Comparison of ENCODE assay signal across 13 cellular contexts in the genomic region with DNA sequence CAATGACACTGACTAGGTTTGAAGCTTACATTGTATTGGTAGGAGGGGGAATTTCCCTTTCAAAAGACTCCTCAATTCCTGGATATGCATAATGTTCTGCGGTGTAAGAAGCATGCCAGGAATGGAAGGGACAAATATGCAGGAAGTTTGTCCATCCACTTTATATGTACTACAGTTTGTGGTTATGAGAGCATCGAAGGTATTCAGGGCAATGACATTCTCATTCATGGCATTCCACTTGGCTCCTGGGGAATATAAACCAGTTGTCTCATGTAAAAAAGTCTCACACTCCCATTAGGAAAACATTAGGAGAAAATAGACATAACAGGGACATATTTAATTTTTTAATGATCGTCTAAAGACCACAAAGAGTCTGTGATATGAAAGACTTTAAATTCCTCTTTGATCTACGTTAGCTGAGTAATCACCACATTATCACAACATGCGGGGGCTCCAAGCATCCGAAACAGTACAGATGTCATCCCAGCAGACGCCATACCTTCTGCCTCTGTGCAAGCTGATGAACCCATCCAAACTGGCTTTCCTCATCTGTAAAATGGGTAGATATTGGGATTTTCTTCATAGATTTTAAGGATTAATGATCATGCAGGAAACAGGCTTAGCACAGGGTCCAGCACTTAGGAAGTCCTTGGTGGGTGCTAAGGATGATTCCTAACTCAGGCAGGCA.
DNase-seq lines count a peak whose midpoint lies in the region; ATAC-seq and TF ChIP-seq lines count a peak whose summit lies in the region.
"Had no signal": no experiment of that assay in that cellular context is flagged by ENCODE, and none has a peak within 500 bp of the region (broad histone marks: within the 10 kb centered on the region; RNA-seq: fewer than 3 reads in every experiment).

No MANE protein-coding gene starts in this region.

- H3K9me3 ChIP-seq in adipocyte (ENCODE audit: control insufficient read depth, low read length) = no peaks in the 10 kb centered on the region

- no peak overlapping the region for H3K9ac ChIP-seq in adipocyte (ENCODE audit: low read length)
- H3K9ac ChIP-seq: KMS-11 had no signal

- peak overlapping the region; percentile 92 for H3K27ac ChIP-seq in foreskin keratinocyte
- H3K27ac ChIP-seq: 22Rv1, KMS-11 had no signal

- ATAC-seq in foreskin keratinocyte = peak; percentile 6
- no peak for ATAC-seq in stimulated activated effector memory CD8-positive, alpha-beta T cell treated with anti-CD3 and anti-CD28 coated beads, Interleukin-12 subunit alpha, Interleukin-12 subunit beta, amount 100 ng/mL, for 72 hours
- ATAC-seq in GM21526 (IDR thresholded peaks at IDR 0.05; ENCODE audit: low FRiP score, unreplicated experiment) = no peak
- no peak for ATAC-seq in HG02885 (IDR thresholded peaks at IDR 0.05; ENCODE audit: poor library complexity, unreplicated experiment)

- H3K9me3 Mint-ChIP-seq in stimulated activated effector memory CD8-positive, alpha-beta T cell treated with anti-CD3 and anti-CD28 coated beads, Interleukin-12 subunit alpha, Interleukin-12 subunit beta, amount 100 ng/mL, for 72 hours = peaks cover 9% of the 10 kb centered on the region

- TF ChIP-seq CTCF in foreskin keratinocyte (conservative IDR thresholded peaks at IDR 0.05) = no peak

- no peak overlapping the region for H3K4me3 ChIP-seq in adipocyte (ENCODE audit: low read length)

- H3K27ac Mint-ChIP-seq in stimulated activated effector memory CD8-positive, alpha-beta T cell treated with anti-CD3 and anti-CD28 coated beads, Interleukin-12 subunit alpha, Interleukin-12 subunit beta, amount 100 ng/mL, for 72 hours = no peak overlapping the region
- H3K27ac Mint-ChIP-seq: activated naive CD8-positive, alpha-beta T cell treated with anti-CD3 and anti-CD28 coated beads for 36 hours had no signal

- H3K4me1 ChIP-seq in adipocyte (ENCODE audit: control insufficient read depth, insufficient read depth, low read length) (no peaks in the 10 kb centered on the region), foreskin keratinocyte (peaks cover 36% of the 10 kb centered on the region)

- no peak overlapping the region for H3K4me3 Mint-ChIP-seq in stimulated activated effector memory CD8-positive, alpha-beta T cell treated with anti-CD3 and anti-CD28 coated beads, Interleukin-12 subunit alpha, Interleukin-12 subunit beta, amount 100 ng/mL, for 72 hours
- H3K4me3 Mint-ChIP-seq: activated naive CD8-positive, alpha-beta T cell treated with anti-CD3 and anti-CD28 coated beads for 36 hours had no signal

- H3K4me1 Mint-ChIP-seq in stimulated activated effector memory CD8-positive, alpha-beta T cell treated with anti-CD3 and anti-CD28 coated beads, Interleukin-12 subunit alpha, Interleukin-12 subunit beta, amount 100 ng/mL, for 72 hours = no peaks in the 10 kb centered on the region
- H3K4me1 Mint-ChIP-seq: activated naive CD8-positive, alpha-beta T cell treated with anti-CD3 and anti-CD28 coated beads for 36 hours had no signal

- H3K36me3 Mint-ChIP-seq in stimulated activated effector memory CD8-positive, alpha-beta T cell treated with anti-CD3 and anti-CD28 coated beads, Interleukin-12 subunit alpha, Interleukin-12 subunit beta, amount 100 ng/mL, for 72 hours = no peaks in the 10 kb centered on the region
- H3K36me3 Mint-ChIP-seq: activated naive CD8-positive, alpha-beta T cell treated with anti-CD3 and anti-CD28 coated beads for 36 hours had no signal

- no peaks in the 10 kb centered on the region for H3K36me3 ChIP-seq in adipocyte (ENCODE audit: control insufficient read depth, insufficient read depth, low read length, severe bottlenecking)

- DNase-seq in DMS53 (lab: John Stamatoyannopoulos, UW) (peak; percentile 30), DMS53 treated with DMSO at 0.1 percent for 48 hours (lab: John Stamatoyannopoulos, UW; ENCODE audit: unreplicated experiment) (no peak), adipocyte (ENCODE audit: low read depth) (peak; percentile 84), foreskin keratinocyte (peak; percentile 95 to 97), SIG-M5 treated with dmso at 0.1 percent for 504 hours (lab: John Stamatoyannopoulos, UW; ENCODE audit: unreplicated experiment) (no peak)
- DNase-seq in stimulated activated effector memory CD8-positive, alpha-beta T cell treated with anti-CD3 and anti-CD28 coated beads, Interleukin-12 subunit alpha, Interleukin-12 subunit beta, amount 100 ng/mL, for 72 hours (ENCODE audit: low spot score in 2 of 2) = no peak
- DNase-seq: activated naive CD8-positive, alpha-beta T cell treated with anti-CD3 and anti-CD28 coated beads for 36 hours; NCI-H2081; T-helper 9 cell had no signal

- no peaks in the 10 kb centered on the region for H3K27me3 ChIP-seq in adipocyte (replicated peaks; ENCODE audit: control insufficient read depth, insufficient read depth, low read length)
- H3K27me3 ChIP-seq in foreskin keratinocyte = no peaks in the 10 kb centered on the region

Comparison
In these comparisons a context has a peak if more than half of its experiments do, and no peak if none do; other contexts are left out.
1. DNase-seq: peak in DMS53 (single experiment), adipocyte (single experiment) and foreskin keratinocyte (2 of 2); none in DMS53 treated with DMSO at 0.1 percent for 48 hours (single experiment), stimulated activated effector memory CD8-positive, alpha-beta T cell treated with anti-CD3 and anti-CD28 coated beads, Interleukin-12 subunit alpha, Interleukin-12 subunit beta, amount 100 ng/mL, for 72 hours (0 of 2) and SIG-M5 treated with dmso at 0.1 percent for 504 hours (single experiment).